ENCODE assay signal across 15 cellular contexts in genomic region chr4:138948918-138949317, GRCh38.
"Had no signal": no experiment of that assay in that cellular context is flagged by ENCODE, and none has a peak within 500 bp of the region (broad histone marks: within the 10 kb centered on the region; RNA-seq: fewer than 3 reads in every experiment).

No MANE protein-coding gene starts in this region.

- H3K4me3 ChIP-seq: testis had no signal

- H3K36me3 Mint-ChIP-seq: activated naive CD8-positive, alpha-beta T cell had no signal

- H3K27me3 ChIP-seq: testis had no signal

- H3K27ac Mint-ChIP-seq: activated B cell treated with CpG ODN at 0.5 μM for 24 hours; activated CD8-positive, alpha-beta T cell treated with anti-CD3 and anti-CD28 coated beads for 36 hours; activated naive CD8-positive, alpha-beta T cell; memory B cell; nephron progenitor cell; stimulated activated naive CD8-positive, alpha-beta T cell treated with anti-CD3 and anti-CD28 coated beads, Interleukin-15, amount 100 ng/mL, for 72 hours had no signal

- H3K9me3 ChIP-seq: testis had no signal

- H3K4me1 Mint-ChIP-seq: nephron progenitor cell; stimulated activated naive CD8-positive, alpha-beta T cell treated with anti-CD3 and anti-CD28 coated beads, Interleukin-15, amount 100 ng/mL, for 72 hours had no signal

- DNase-seq: activated B cell treated with CpG ODN at 0.5 μM for 24 hours; activated CD4-positive, alpha-beta T cell treated with anti-CD3 and anti-CD28 coated beads for 48 hours; activated CD8-positive, alpha-beta T cell treated with anti-CD3 and anti-CD28 coated beads for 36 hours; activated gamma-delta T cell; activated T-cell treated with anti-CD3 and anti-CD28 coated beads, Interleukin-2, amount 50 U/mL, for 4 hours; aorta; nephron progenitor cell; stimulated activated CD4-positive, alpha-beta T cell treated with anti-CD3 and anti-CD28 coated beads, Interleukin-1b, Interleukin-23, amount 100 ng/mL, for 48 hours; stimulated activated naive CD8-positive, alpha-beta T cell treated with anti-CD3 and anti-CD28 coated beads, Interleukin-15, amount 100 ng/mL, for 72 hours; T-helper 2 cell; testis had no signal

- ATAC-seq: activated CD8-positive, alpha-beta T cell treated with anti-CD3 and anti-CD28 coated beads for 36 hours; activated T-cell treated with anti-CD3 and anti-CD28 coated beads, Interleukin-2, amount 50 U/mL, for 4 hours; left lobe of liver; sciatic nerve; stimulated activated naive CD8-positive, alpha-beta T cell treated with anti-CD3 and anti-CD28 coated beads, Interleukin-15, amount 100 ng/mL, for 72 hours had no signal

- H3K9me3 Mint-ChIP-seq: activated CD8-positive, alpha-beta T cell treated with anti-CD3 and anti-CD28 coated beads for 36 hours; activated T-cell treated with anti-CD3 and anti-CD28 coated beads, Interleukin-2, amount 50 U/mL, for 4 hours; memory B cell; nephron progenitor cell; stimulated activated naive CD8-positive, alpha-beta T cell treated with anti-CD3 and anti-CD28 coated beads, Interleukin-15, amount 100 ng/mL, for 72 hours had no signal

- H3K4me3 Mint-ChIP-seq: activated B cell treated with CpG ODN at 0.5 μM for 24 hours; activated CD8-positive, alpha-beta T cell treated with anti-CD3 and anti-CD28 coated beads for 36 hours; activated naive CD8-positive, alpha-beta T cell; activated T-cell treated with anti-CD3 and anti-CD28 coated beads, Interleukin-2, amount 50 U/mL, for 4 hours; memory B cell; nephron progenitor cell; stimulated activated naive CD8-positive, alpha-beta T cell treated with anti-CD3 and anti-CD28 coated beads, Interleukin-15, amount 100 ng/mL, for 72 hours had no signal

- H3K27me3 Mint-ChIP-seq: activated B cell treated with CpG ODN at 0.5 μM for 24 hours; activated CD8-positive, alpha-beta T cell treated with anti-CD3 and anti-CD28 coated beads for 36 hours; stimulated activated naive CD8-positive, alpha-beta T cell treated with anti-CD3 and anti-CD28 coated beads, Interleukin-15, amount 100 ng/mL, for 72 hours had no signal

- H3K27ac ChIP-seq: testis had no signal

- H3K4me1 ChIP-seq: testis had no signal
